Comparison of ENCODE assay signal across 10 cellular contexts in the genomic region with DNA sequence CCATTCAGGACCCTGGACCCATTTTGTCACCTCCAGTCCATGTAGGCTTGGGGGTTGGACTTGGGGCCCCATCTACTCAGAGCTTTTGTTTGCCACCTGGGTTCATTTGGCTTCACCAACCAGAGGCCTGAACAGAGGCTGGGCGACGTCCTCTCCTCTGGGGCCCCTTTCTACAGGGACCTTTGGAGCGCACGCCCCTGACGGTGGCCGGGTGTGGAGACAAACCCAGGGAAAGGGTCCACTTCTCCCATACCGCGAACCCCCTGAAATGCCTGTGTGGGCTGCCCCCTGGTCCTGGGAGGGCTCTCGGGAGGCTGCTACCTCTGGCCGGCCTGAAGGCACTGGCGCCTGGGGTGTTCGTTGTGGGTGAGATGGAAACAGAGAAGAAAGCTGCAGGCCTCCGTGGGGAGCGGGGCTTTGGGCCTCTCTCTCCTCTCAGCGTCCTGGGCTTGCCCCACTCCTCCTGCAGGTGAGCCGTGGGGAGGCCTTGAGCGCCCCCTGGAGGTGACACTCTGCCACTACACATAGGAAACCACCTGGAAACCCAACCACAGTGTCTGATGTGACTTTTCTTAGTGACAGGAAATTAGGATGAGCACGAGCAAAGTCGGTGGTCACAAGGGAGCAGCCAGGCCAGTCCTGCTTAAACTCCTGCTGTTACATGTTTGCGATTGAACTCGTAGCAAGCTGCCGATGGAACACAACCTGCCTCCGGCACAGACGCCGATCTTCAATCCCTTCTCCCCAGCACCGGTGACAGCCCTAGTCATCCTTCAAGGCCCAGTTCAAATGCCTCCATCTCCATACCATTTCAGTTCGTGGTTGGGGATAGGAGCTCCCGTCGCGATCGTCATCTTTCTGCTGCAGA. TPM values are rescaled to one million over a fixed set of nuclear protein-coding genes. Genes with fewer than 3 reads are reported as not detected.
A peak's percentile ranks its signal among the peaks of the same experiment; 100 is the strongest.
DNase-seq lines count a peak whose midpoint lies in the region; ATAC-seq and TF ChIP-seq lines count a peak whose summit lies in the region.
"Had no signal": no experiment of that assay in that cellular context is flagged by ENCODE, and none has a peak within 500 bp of the region (broad histone marks: within the 10 kb centered on the region; RNA-seq: fewer than 3 reads in every experiment).

No MANE protein-coding gene starts in this region.

- DNase-seq in DMS53 treated with DMSO at 0.1 percent for 48 hours (lab: John Stamatoyannopoulos, UW; ENCODE audit: unreplicated experiment) (peak; percentile 53), NCI-H82 (lab: John Stamatoyannopoulos, UW) (peak; percentile 80), fibroblast of the aortic adventitia (ENCODE audit: low read depth) (no peak), gastrocnemius medialis (peak; percentile 59 to 82), DMS114 treated with DMSO at 0.1 percent for 48 hours (lab: John Stamatoyannopoulos, UW; ENCODE audit: unreplicated experiment) (no peak)
- peak; percentile 31 for DNase-seq in activated T-cell treated with anti-CD3 and anti-CD28 coated beads, Interleukin-2, amount 50 U/mL, for 4 hours

- H3K36me3 ChIP-seq in gastrocnemius medialis, result no peaks in the 10 kb centered on the region
- H3K36me3 ChIP-seq: SJSA1 had no signal

- in situ Hi-C loops in gastrocnemius medialis (cut with MboI; ENCODE audit: low sequenced_read_pairs in 4 of 4), result loop anchor here (10.0 to 25.0 kb wide), 4 partner anchors 87 to 195 kb away; no protein-coding TSS in a partner anchor

- H3K27me3 Mint-ChIP-seq in activated T-cell treated with anti-CD3 and anti-CD28 coated beads, Interleukin-2, amount 50 U/mL, for 4 hours (ENCODE audit: low read depth), result peaks cover 15% of the 10 kb centered on the region

- peak in 1 of 2 donors; percentile 22 for TF ChIP-seq POLR2A in gastrocnemius medialis (IDR thresholded peaks at IDR 0.05)

- H3K9me3 ChIP-seq in gastrocnemius medialis, result no peaks in the 10 kb centered on the region
- H3K9me3 ChIP-seq: SJSA1 had no signal

- peaks cover 54 to 80% of the 10 kb centered on the region in 2 donors for H3K4me1 ChIP-seq in gastrocnemius medialis
- H3K4me1 ChIP-seq: SJSA1 had no signal

- H3K27me3 ChIP-seq in gastrocnemius medialis, result no peaks in the 10 kb centered on the region

- H3K4me3 ChIP-seq in fibroblast of the aortic adventitia (ENCODE audit: low read depth, low read length) (no peak overlapping the region), gastrocnemius medialis (peak overlapping the region in 2 of 4 donors; percentile 22 to 63)
- H3K4me3 ChIP-seq: SJSA1 had no signal

- H3K4me3 Mint-ChIP-seq in activated T-cell treated with anti-CD3 and anti-CD28 coated beads, Interleukin-2, amount 50 U/mL, for 4 hours, result no peak overlapping the region

- TF ChIP-seq CTCF in fibroblast of the aortic adventitia (IDR thresholded peaks at IDR 0.05; ENCODE audit: insufficient read depth, low read length) (peak; percentile 80), gastrocnemius medialis (IDR thresholded peaks at IDR 0.05 in 4 of 5, conservative IDR thresholded peaks at IDR 0.05 in 1 of 5) (peak; percentile 91 to 99 (median 98))

- H3K27ac ChIP-seq in gastrocnemius medialis, result peak overlapping the region; percentile 92 to 100 (median 93)
- H3K27ac ChIP-seq: SJSA1 had no signal

- no peaks in the 10 kb centered on the region for H3K9me3 Mint-ChIP-seq in activated T-cell treated with anti-CD3 and anti-CD28 coated beads, Interleukin-2, amount 50 U/mL, for 4 hours

- intact Hi-C loops in gastrocnemius medialis (cut with DNase I; ENCODE audit: low total_unique reads), result loop anchor here (1.0 to 5.0 kb wide), 3 partner anchors 84 to 204 kb away; no protein-coding TSS in a partner anchor

- no peaks in the 10 kb centered on the region for H3K4me1 Mint-ChIP-seq in activated T-cell treated with anti-CD3 and anti-CD28 coated beads, Interleukin-2, amount 50 U/mL, for 4 hours (ENCODE audit: low read depth)

- peak; percentile 44 for ATAC-seq in HG02798 (IDR thresholded peaks at IDR 0.05; ENCODE audit: poor library complexity, unreplicated experiment)
- ATAC-seq in activated T-cell treated with anti-CD3 and anti-CD28 coated beads, Interleukin-2, amount 50 U/mL, for 4 hours, result peak; percentile 66 to 67
- ATAC-seq in gastrocnemius medialis, result peak; percentile 9 to 30
- ATAC-seq in GM18870 (IDR thresholded peaks at IDR 0.05; ENCODE audit: unreplicated experiment), result no peak

- H3K36me3 Mint-ChIP-seq in activated T-cell treated with anti-CD3 and anti-CD28 coated beads, Interleukin-2, amount 50 U/mL, for 4 hours (ENCODE audit: insufficient read depth), result no peaks in the 10 kb centered on the region

RNA-seq across cellular contexts. Expression of gene NTSR2, which starts 12.0 kb away (rescaled TPM):
- not detected for total RNA-seq in activated T-cell treated with anti-CD3 and anti-CD28 coated beads, Interleukin-2, amount 50 U/mL, for 4 hours
- not detected in 2 replicates for total RNA-seq in fibroblast of the aortic adventitia (ENCODE audit: low replicate concordance)
- total RNA-seq in gastrocnemius medialis, result under 1 TPM in 2 of 4 donors, not detected in 2; 0.62 to 0.85 TPM
- total RNA-seq: pulmonary artery endothelial cell, SJSA1 had no signal

Comparison
In these comparisons a context has a peak if more than half of its experiments do, and no peak if none do; other contexts are left out.
1. DNase-seq: peak in DMS53 treated with DMSO at 0.1 percent for 48 hours (single experiment), NCI-H82 (single experiment), activated T-cell treated with anti-CD3 and anti-CD28 coated beads, Interleukin-2, amount 50 U/mL, for 4 hours (single experiment) and gastrocnemius medialis (2 of 2); none in fibroblast of the aortic adventitia (single experiment) and DMS114 treated with DMSO at 0.1 percent for 48 hours (single experiment).